Comparison of ENCODE assay signal across 1 cellular context in genomic region chr2:8710951-8711350, GRCh38.
TF ChIP-seq lines count a peak whose summit lies in the region.

No MANE protein-coding gene starts in this region.

TF ChIP-seq in GM23338, 12 proteins besides CTCF, POLR2A, EP300 and RAD21 (continued from another document):
- TF ChIP-seq REST (IDR thresholded peaks at IDR 0.05; ENCODE audit: unreplicated experiment): no peak
